Comparison of ENCODE assay signal across 21 cellular contexts in genomic region chr9:18385676-18386075, GRCh38.
DNase-seq lines count a peak whose midpoint lies in the region; ATAC-seq and TF ChIP-seq lines count a peak whose summit lies in the region.
"Had no signal": no experiment of that assay in that cellular context is flagged by ENCODE, and none has a peak within 500 bp of the region (broad histone marks: within the 10 kb centered on the region; RNA-seq: fewer than 3 reads in every experiment).

No MANE protein-coding gene starts in this region.

- H3K4me3 ChIP-seq in SK-N-MC (peak overlapping the region; percentile 59), BE2C (ENCODE audit: low read depth, low read length) (no peak overlapping the region)
- H3K4me3 ChIP-seq: GM12878 had no signal

- no peak overlapping the region for H3K9ac ChIP-seq in SK-N-MC (ENCODE audit: insufficient read length)

- no peak for TF ChIP-seq CTCF in BE2C (IDR thresholded peaks at IDR 0.05; ENCODE audit: low read depth, low read length)

- H3K27ac ChIP-seq in SK-N-MC: peak overlapping the region; percentile 76; the same call in 1 of the 2 replicates
- H3K27ac ChIP-seq: 22Rv1 had no signal

- H3K4me1 ChIP-seq in BE2C: no peaks in the 10 kb centered on the region

- DNase-seq in AG08395 (ENCODE audit: low spot score) (peak; percentile 22), GM03348 (ENCODE audit: low spot score) (peak; percentile 50), SK-N-MC (ENCODE audit: low read depth, low spot score) (peak; percentile 50), inferior parietal cortex (ENCODE audit: extremely low spot score) (peak; percentile 12), BE2C (no peak), GF-D8 (lab: John Stamatoyannopoulos, UW) (no peak), D341Med (ENCODE audit: low spot score) (no peak)
- DNase-seq: COR-L47; DMS153; MM.1S; NCI-H1105 treated with DMSO at 0.1 percent for 48 hours; NCI-H1694 treated with DMSO at 0.1 percent for 48 hours; NCI-H2107; NCI-H345; NCI-H526 treated with DMSO at 0.1 percent for 48 hours; NK-92 treated with Interleukin-12 subunit alpha and Interleukin-12 subunit beta, amount 100 ng/mL, for 24 hours; OCI-M1; RPMI8226 had no signal

- no peaks in the 10 kb centered on the region for H3K27me3 ChIP-seq in BE2C

- H3K36me3 ChIP-seq in SK-N-MC (ENCODE audit: insufficient read depth, low read length): no peaks in the 10 kb centered on the region
- H3K36me3 ChIP-seq in BE2C: no peaks in the 10 kb centered on the region

- H3K9me3 ChIP-seq in SK-N-MC (ENCODE audit: low read depth, low read length) (no peaks in the 10 kb centered on the region), BE2C (no peaks in the 10 kb centered on the region)

- ATAC-seq in HG02885 (IDR thresholded peaks at IDR 0.05; ENCODE audit: poor library complexity, unreplicated experiment): no peak
- ATAC-seq: GM12878 had no signal

Comparison
In these comparisons a context has a peak if more than half of its experiments do, and no peak if none do; other contexts are left out.
1. DNase-seq: peak in AG08395 (single experiment), GM03348 (single experiment), SK-N-MC (single experiment) and inferior parietal cortex (single experiment); none in BE2C (single experiment), GF-D8 (single experiment) and D341Med (single experiment).